In the genomic region with DNA sequence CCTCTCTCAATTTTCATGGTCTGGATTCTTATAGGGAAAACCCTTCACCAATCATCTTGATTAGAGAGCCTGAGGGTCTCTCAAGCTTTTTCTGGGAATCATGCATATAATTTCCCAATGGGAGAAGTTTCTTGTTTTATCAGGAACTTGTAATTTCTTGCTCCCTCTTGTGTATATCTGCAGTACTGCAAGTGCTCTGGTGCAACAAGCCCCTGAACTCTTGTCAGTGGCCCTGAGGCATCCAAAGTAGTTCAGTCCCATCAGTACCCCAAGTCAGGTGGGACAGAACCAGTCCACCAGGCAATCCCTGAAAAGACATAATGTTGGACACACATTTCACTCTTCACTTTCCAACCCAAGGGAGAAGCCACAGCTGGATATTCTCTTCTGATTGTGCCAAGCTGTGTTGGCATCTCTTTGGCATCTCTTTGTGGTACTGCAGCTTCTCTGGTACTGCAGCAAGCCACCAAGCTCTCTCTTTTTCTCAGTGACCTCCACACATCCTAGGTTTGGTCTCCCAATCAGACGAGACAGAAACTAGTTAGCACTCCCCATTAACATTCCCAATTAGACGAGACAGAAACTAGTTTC, we compare ENCODE assay signal across 8 cellular contexts.
DNase-seq lines count a peak whose midpoint lies in the region; ATAC-seq and TF ChIP-seq lines count a peak whose summit lies in the region.

No MANE protein-coding gene starts in this region.

- intact Hi-C loops in activated CD4-positive, alpha-beta T cell treated with anti-CD3 and anti-CD28 coated beads, Interleukin-2, amount 10 ng/mL, durations not matched to agents 24 days and 14 days (cut with micrococcal nuclease), result no loop called here

- in situ Hi-C loops in brain microvascular endothelial cell (cut with HindIII; ENCODE audit: low pct_ligation_motif_present, low sequenced_read_pairs), result no loop called here

- no peak overlapping the region for H3K4me3 ChIP-seq in brain microvascular endothelial cell (ENCODE audit: low read depth, low read length)

- no peak overlapping the region for H3K27ac Mint-ChIP-seq in activated CD4-positive, alpha-beta T cell treated with anti-CD3 and anti-CD28 coated beads, Interleukin-2, amount 10 ng/mL, durations not matched to agents 24 days and 14 days
- no peak overlapping the region for H3K27ac Mint-ChIP-seq in T-helper 17 cell

- H3K4me3 Mint-ChIP-seq in activated CD4-positive, alpha-beta T cell treated with anti-CD3 and anti-CD28 coated beads, Interleukin-2, amount 10 ng/mL, durations not matched to agents 24 days and 14 days, result no peak overlapping the region
- no peak overlapping the region for H3K4me3 Mint-ChIP-seq in T-helper 17 cell

- H3K27me3 Mint-ChIP-seq in activated CD4-positive, alpha-beta T cell treated with anti-CD3 and anti-CD28 coated beads, Interleukin-2, amount 10 ng/mL, durations not matched to agents 24 days and 14 days, result no peaks in the 10 kb centered on the region
- no peaks in the 10 kb centered on the region for H3K27me3 Mint-ChIP-seq in T-helper 17 cell

- DNase-seq in activated CD4-positive, alpha-beta T cell treated with anti-CD3 and anti-CD28 coated beads, Interleukin-2, amount 10 ng/mL, durations not matched to agents 24 days and 14 days, result peak; percentile 64
- no peak for DNase-seq in activated CD4-positive, alpha-beta T cell treated with anti-CD3 and anti-CD28 coated beads, Interleukin-2, amount 50 U/mL, for 48 hours
- DNase-seq in NCI-H460 (ENCODE audit: extremely low read depth, low read depth), result peak; percentile 26
- DNase-seq in brain microvascular endothelial cell, result peak; percentile 68
- DNase-seq in medulla oblongata (ENCODE audit: extremely low spot score), result peak; percentile 54
- no peak for DNase-seq in T-helper 17 cell
- no peak for DNase-seq in GM19238 (ENCODE audit: insufficient read length, low spot score)

- H3K36me3 Mint-ChIP-seq in activated CD4-positive, alpha-beta T cell treated with anti-CD3 and anti-CD28 coated beads, Interleukin-2, amount 10 ng/mL, durations not matched to agents 24 days and 14 days (ENCODE audit: low read depth), result no peaks in the 10 kb centered on the region
- no peaks in the 10 kb centered on the region for H3K36me3 Mint-ChIP-seq in T-helper 17 cell (ENCODE audit: low read depth)

- H3K9me3 ChIP-seq in T-helper 17 cell (ENCODE audit: control insufficient read depth, low read length, poor library complexity, severe bottlenecking), result no peaks in the 10 kb centered on the region

- ATAC-seq in HG02763 (IDR thresholded peaks at IDR 0.05; ENCODE audit: unreplicated experiment), result peak; percentile 68
- no peak for ATAC-seq in T-helper 17 cell

- peak; percentile 85 for TF ChIP-seq CTCF in brain microvascular endothelial cell (IDR thresholded peaks at IDR 0.05; ENCODE audit: low read depth, low read length, missing control alignments)

- no peaks in the 10 kb centered on the region for H3K9me3 Mint-ChIP-seq in activated CD4-positive, alpha-beta T cell treated with anti-CD3 and anti-CD28 coated beads, Interleukin-2, amount 10 ng/mL, durations not matched to agents 24 days and 14 days

- H3K36me3 ChIP-seq in brain microvascular endothelial cell (replicated peaks), result no peaks in the 10 kb centered on the region

- H3K27ac ChIP-seq in brain microvascular endothelial cell, result no peak overlapping the region

- no peaks in the 10 kb centered on the region for H3K27me3 ChIP-seq in brain microvascular endothelial cell (replicated peaks)

- H3K4me1 Mint-ChIP-seq in activated CD4-positive, alpha-beta T cell treated with anti-CD3 and anti-CD28 coated beads, Interleukin-2, amount 10 ng/mL, durations not matched to agents 24 days and 14 days, result no peaks in the 10 kb centered on the region
- H3K4me1 Mint-ChIP-seq in T-helper 17 cell, result no peaks in the 10 kb centered on the region

Comparison
In these comparisons a context has a peak if more than half of its experiments do, and no peak if none do; other contexts are left out.
1. DNase-seq: peak in activated CD4-positive, alpha-beta T cell treated with anti-CD3 and anti-CD28 coated beads, Interleukin-2, amount 10 ng/mL, durations not matched to agents 24 days and 14 days (single experiment), NCI-H460 (single experiment), brain microvascular endothelial cell (single experiment) and medulla oblongata (single experiment); none in activated CD4-positive, alpha-beta T cell treated with anti-CD3 and anti-CD28 coated beads, Interleukin-2, amount 50 U/mL, for 48 hours (0 of 2), T-helper 17 cell (0 of 3) and GM19238 (single experiment).